1 cellular context compared by ENCODE assay signal in the genomic region with DNA sequence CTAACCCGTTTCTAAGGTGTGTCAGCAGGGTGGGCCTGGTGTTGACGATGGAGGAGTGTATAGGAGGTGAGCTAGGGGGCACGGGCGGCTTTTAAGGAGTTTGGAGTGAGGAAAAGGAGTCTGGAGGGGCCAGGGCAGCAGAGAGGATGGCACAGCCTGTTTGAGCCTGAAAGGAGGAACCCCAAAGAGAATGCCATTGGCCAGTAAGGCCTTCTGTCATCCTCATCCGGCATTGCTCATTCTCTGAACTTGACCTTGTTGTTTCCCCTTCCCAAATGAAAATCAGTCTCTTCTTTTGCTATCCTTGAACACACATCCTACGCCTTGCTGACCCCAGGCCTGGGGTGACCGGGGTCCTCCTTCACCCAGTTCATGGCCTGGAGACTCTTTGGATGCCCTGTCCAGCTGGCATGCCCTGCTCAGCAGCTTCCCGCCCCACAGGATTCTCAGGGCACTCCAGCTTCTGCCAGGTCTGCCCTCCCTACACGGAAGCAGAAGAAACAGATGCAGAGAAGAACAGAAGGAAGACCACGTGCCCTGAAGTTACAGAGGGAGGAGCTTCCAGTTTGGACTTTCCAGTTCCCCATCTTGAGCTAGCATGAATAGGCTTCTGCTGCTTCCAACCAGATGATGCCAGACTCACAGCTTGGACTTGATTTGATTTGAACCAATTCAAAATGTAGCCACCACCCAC.
TF ChIP-seq lines count a peak whose summit lies in the region.

No MANE protein-coding gene starts in this region.

TF ChIP-seq in GM12878, 131 proteins besides CTCF, POLR2A, EP300 and RAD21:
- TF ChIP-seq, protein P1, sequence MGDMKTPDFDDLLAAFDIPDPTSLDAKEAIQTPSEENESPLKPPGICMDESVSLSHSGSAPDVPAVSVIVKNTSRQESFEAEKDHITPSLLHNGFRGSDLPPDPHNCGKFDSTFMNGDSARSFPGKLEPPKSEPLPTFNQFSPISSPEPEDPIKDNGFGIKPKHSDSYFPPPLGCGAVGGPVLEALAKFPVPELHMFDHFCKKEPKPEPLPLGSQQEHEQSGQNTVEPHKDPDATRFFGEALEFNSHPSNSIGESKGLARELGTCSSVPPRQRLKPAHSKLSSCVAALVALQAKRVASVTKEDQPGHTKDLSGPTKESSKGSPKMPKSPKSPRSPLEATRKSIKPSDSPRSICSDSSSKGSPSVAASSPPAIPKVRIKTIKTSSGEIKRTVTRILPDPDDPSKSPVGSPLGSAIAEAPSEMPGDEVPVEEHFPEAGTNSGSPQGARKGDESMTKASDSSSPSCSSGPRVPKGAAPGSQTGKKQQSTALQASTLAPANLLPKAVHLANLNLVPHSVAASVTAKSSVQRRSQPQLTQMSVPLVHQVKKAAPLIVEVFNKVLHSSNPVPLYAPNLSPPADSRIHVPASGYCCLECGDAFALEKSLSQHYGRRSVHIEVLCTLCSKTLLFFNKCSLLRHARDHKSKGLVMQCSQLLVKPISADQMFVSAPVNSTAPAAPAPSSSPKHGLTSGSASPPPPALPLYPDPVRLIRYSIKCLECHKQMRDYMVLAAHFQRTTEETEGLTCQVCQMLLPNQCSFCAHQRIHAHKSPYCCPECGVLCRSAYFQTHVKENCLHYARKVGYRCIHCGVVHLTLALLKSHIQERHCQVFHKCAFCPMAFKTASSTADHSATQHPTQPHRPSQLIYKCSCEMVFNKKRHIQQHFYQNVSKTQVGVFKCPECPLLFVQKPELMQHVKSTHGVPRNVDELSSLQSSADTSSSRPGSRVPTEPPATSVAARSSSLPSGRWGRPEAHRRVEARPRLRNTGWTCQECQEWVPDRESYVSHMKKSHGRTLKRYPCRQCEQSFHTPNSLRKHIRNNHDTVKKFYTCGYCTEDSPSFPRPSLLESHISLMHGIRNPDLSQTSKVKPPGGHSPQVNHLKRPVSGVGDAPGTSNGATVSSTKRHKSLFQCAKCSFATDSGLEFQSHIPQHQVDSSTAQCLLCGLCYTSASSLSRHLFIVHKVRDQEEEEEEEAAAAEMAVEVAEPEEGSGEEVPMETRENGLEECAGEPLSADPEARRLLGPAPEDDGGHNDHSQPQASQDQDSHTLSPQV (IDR thresholded peaks at IDR 0.05) = no peak
- TF ChIP-seq USF1 (IDR thresholded peaks at IDR 0.05; ENCODE audit: borderline replicate concordance, extremely low read length, insufficient read depth, low read depth, low read length) (peak; percentile 63), RAD51 (IDR thresholded peaks at IDR 0.05) (peak; percentile 39; the same call in 1 of the 2 replicates)
